1 cellular context compared by ENCODE assay signal in the genomic region with DNA sequence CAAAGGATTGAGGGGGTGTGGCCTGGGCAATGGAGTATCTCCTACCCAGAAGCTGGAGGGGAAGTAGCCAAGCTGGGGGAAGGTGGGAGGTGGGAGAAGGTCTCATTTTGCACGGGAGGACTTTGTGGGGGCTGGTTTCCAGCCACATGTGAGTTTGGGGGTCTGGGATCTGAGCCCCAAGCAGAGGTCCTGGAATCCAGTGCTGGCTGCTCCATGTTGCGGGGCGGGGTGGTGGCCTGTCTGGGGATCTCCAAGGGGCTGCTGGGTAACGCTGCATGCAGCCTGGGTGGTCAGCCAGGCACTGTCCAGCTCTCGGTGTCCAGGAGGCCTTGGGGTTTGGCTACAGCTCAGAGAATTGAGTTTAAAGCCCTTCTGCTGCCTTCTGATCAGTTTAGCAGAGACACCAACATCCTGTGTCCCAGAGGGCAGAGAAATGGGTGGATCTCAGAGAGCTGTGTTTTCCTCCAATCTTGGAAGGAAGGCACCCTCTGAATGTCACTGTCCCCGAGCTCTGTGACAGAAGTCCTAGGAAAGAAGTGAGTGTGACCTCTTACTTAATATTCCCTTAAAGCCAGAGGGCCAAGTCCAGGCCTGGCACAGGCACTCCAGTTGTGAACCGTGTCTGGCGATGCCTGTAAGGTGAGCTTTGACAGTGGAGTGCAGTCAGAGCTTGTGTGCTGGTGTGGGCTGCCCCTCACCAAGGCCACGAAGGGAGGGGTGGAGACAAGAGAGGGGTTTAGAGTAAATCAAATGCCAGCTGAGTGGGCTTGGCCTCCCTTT.
TF ChIP-seq lines count a peak whose summit lies in the region.

No MANE protein-coding gene starts in this region.

TF ChIP-seq in IMR-90, 13 proteins besides CTCF, POLR2A, EP300 and RAD21:
- TF ChIP-seq MAFK (IDR thresholded peaks at IDR 0.05; ENCODE audit: low read depth, low read length) (no peak), CHD1 (IDR thresholded peaks at IDR 0.05; ENCODE audit: low read depth, low read length) (no peak)
